ENCODE assay signal across 12 cellular contexts in genomic region chr12:109772622-109773321, GRCh38. TPM values are rescaled to one million over a fixed set of nuclear protein-coding genes. Genes with fewer than 3 reads are reported as not detected.
A peak's percentile ranks its signal among the peaks of the same experiment; 100 is the strongest.
DNase-seq lines count a peak whose midpoint lies in the region; TF ChIP-seq lines count a peak whose summit lies in the region.
"Had no signal": no experiment of that assay in that cellular context is flagged by ENCODE, and none has a peak within 500 bp of the region (broad histone marks: within the 10 kb centered on the region; RNA-seq: fewer than 3 reads in every experiment).

No MANE protein-coding gene starts in this region.

- H3K36me3 ChIP-seq in hepatocyte (replicated peaks; ENCODE audit: insufficient read depth, low read depth) = no peaks in the 10 kb centered on the region
- H3K36me3 ChIP-seq in suprapubic skin = no peaks in the 10 kb centered on the region
- H3K36me3 ChIP-seq in brain microvascular endothelial cell (replicated peaks) = no peaks in the 10 kb centered on the region

- in situ Hi-C loops in brain microvascular endothelial cell (cut with HindIII; ENCODE audit: low pct_ligation_motif_present, low sequenced_read_pairs) = no loop called here

- WGBS in hepatocyte (ENCODE audit: low lambda C conversion rate, missing lambda C conversion rate) = 72% methylated on average over 12 of the region's 12 CpGs
- WGBS in suprapubic skin = 62% methylated on average over 9 of the region's 12 CpGs

- H3K9me2 ChIP-seq in hepatocyte (replicated peaks; ENCODE audit: insufficient read depth) = no peaks in the 10 kb centered on the region

- no peak overlapping the region for H3K27ac Mint-ChIP-seq in activated naive CD4-positive, alpha-beta T cell treated with anti-CD3 and anti-CD28 coated beads, Interleukin-2, amount 10 ng/mL, durations not matched to agents 7 days and 5 days
- H3K27ac Mint-ChIP-seq in osteocyte (ENCODE audit: unreplicated experiment) = no peak overlapping the region
- H3K27ac Mint-ChIP-seq: stimulated activated memory B cell treated with anti-CD40 and anti-IgM and Interleukin-4, amounts not matched to agents 10 μg/mL and 1 μg/mL and 100 μg/mL, for 72 hours had no signal

- no peak for TF ChIP-seq POLR2A in suprapubic skin (IDR thresholded peaks at IDR 0.05)

- H3K4me3 Mint-ChIP-seq in activated naive CD4-positive, alpha-beta T cell treated with anti-CD3 and anti-CD28 coated beads, Interleukin-2, amount 10 ng/mL, durations not matched to agents 7 days and 5 days = no peak overlapping the region
- no peak overlapping the region for H3K4me3 Mint-ChIP-seq in osteocyte (ENCODE audit: unreplicated experiment)
- H3K4me3 Mint-ChIP-seq: stimulated activated memory B cell treated with anti-CD40 and anti-IgM and Interleukin-4, amounts not matched to agents 10 μg/mL and 1 μg/mL and 100 μg/mL, for 72 hours had no signal

- H3K79me2 ChIP-seq in hepatocyte = no peaks in the 10 kb centered on the region

- no peaks in the 10 kb centered on the region for H3K9me3 ChIP-seq in hepatocyte (ENCODE audit: low read depth)
- H3K9me3 ChIP-seq in suprapubic skin = no peaks in the 10 kb centered on the region

- H3K4me3 ChIP-seq in hepatocyte (no peak overlapping the region), suprapubic skin (no peak overlapping the region), brain microvascular endothelial cell (ENCODE audit: low read depth, low read length) (no peak overlapping the region)
- H3K4me3 ChIP-seq: SK-N-MC had no signal

- no peak for TF ChIP-seq CTCF in hepatocyte (IDR thresholded peaks at IDR 0.05; ENCODE audit: poor library complexity)
- TF ChIP-seq CTCF in suprapubic skin (IDR thresholded peaks at IDR 0.05) = no peak
- no peak for TF ChIP-seq CTCF in osteocyte (IDR thresholded peaks at IDR 0.05)
- TF ChIP-seq CTCF in brain microvascular endothelial cell (IDR thresholded peaks at IDR 0.05; ENCODE audit: low read depth, low read length, missing control alignments) = no peak

- H3K27me3 ChIP-seq in hepatocyte = no peaks in the 10 kb centered on the region
- no peaks in the 10 kb centered on the region for H3K27me3 ChIP-seq in suprapubic skin
- H3K27me3 ChIP-seq in brain microvascular endothelial cell (replicated peaks) = no peaks in the 10 kb centered on the region

- H3K27me3 Mint-ChIP-seq in activated naive CD4-positive, alpha-beta T cell treated with anti-CD3 and anti-CD28 coated beads, Interleukin-2, amount 10 ng/mL, durations not matched to agents 7 days and 5 days = peaks cover 34% of the 10 kb centered on the region
- H3K27me3 Mint-ChIP-seq in osteocyte (ENCODE audit: unreplicated experiment) = no peaks in the 10 kb centered on the region
- H3K27me3 Mint-ChIP-seq: stimulated activated memory B cell treated with anti-CD40 and anti-IgM and Interleukin-4, amounts not matched to agents 10 μg/mL and 1 μg/mL and 100 μg/mL, for 72 hours had no signal

- CTCF ChIA-PET in activated naive CD4-positive, alpha-beta T cell treated with anti-CD3 and anti-CD28 coated beads, Interleukin-2, amount 10 ng/mL, durations not matched to agents 7 days and 5 days (lab: Charles Lee) = interaction anchor here (1.0 to 5.0 kb wide), 4 partner anchors 11 to 344 kb away, joined by 3 to 42 read pairs (median 16); no protein-coding TSS in a partner anchor

- peaks cover 1% of the 10 kb centered on the region for H3K36me3 Mint-ChIP-seq in activated naive CD4-positive, alpha-beta T cell treated with anti-CD3 and anti-CD28 coated beads, Interleukin-2, amount 10 ng/mL, durations not matched to agents 7 days and 5 days
- H3K36me3 Mint-ChIP-seq in osteocyte (ENCODE audit: unreplicated experiment) = no peaks in the 10 kb centered on the region
- H3K36me3 Mint-ChIP-seq: stimulated activated memory B cell treated with anti-CD40 and anti-IgM and Interleukin-4, amounts not matched to agents 10 μg/mL and 1 μg/mL and 100 μg/mL, for 72 hours had no signal

- no peak for TF ChIP-seq EP300 in suprapubic skin (IDR thresholded peaks at IDR 0.05)

- H3K9me3 Mint-ChIP-seq in activated naive CD4-positive, alpha-beta T cell treated with anti-CD3 and anti-CD28 coated beads, Interleukin-2, amount 10 ng/mL, durations not matched to agents 7 days and 5 days = no peaks in the 10 kb centered on the region
- H3K9me3 Mint-ChIP-seq in osteocyte (ENCODE audit: unreplicated experiment) = no peaks in the 10 kb centered on the region
- H3K9me3 Mint-ChIP-seq: stimulated activated memory B cell treated with anti-CD40 and anti-IgM and Interleukin-4, amounts not matched to agents 10 μg/mL and 1 μg/mL and 100 μg/mL, for 72 hours had no signal

- no peak overlapping the region for H2AFZ ChIP-seq in hepatocyte

- H3K4me1 Mint-ChIP-seq in activated naive CD4-positive, alpha-beta T cell treated with anti-CD3 and anti-CD28 coated beads, Interleukin-2, amount 10 ng/mL, durations not matched to agents 7 days and 5 days = peaks cover 10% of the 10 kb centered on the region
- no peaks in the 10 kb centered on the region for H3K4me1 Mint-ChIP-seq in osteocyte (ENCODE audit: unreplicated experiment)

- H3K4me1 ChIP-seq in hepatocyte (ENCODE audit: insufficient read depth) (peaks cover 3% of the 10 kb centered on the region), suprapubic skin (peaks cover 9% of the 10 kb centered on the region)

- H3K4me2 ChIP-seq in hepatocyte = no peak overlapping the region

- DNase-seq in activated naive CD4-positive, alpha-beta T cell treated with anti-CD3 and anti-CD28 coated beads, Interleukin-2, amount 10 ng/mL, durations not matched to agents 7 days and 5 days = peak; percentile 13
- DNase-seq in activated naive CD4-positive, alpha-beta T cell treated with Interleukin-2 at 50 U/mL for 16 hours = no peak
- DNase-seq in SW480 (ENCODE audit: low spot score) (peak; percentile 15), hepatocyte (ENCODE audit: low spot score) (peak; percentile 3), suprapubic skin (ENCODE audit: low spot score in 2 of 2) (peak; percentile 17 to 60), cortex of kidney (lab: John Stamatoyannopoulos, UW) (no peak), osteocyte (ENCODE audit: extremely low spot score, unreplicated experiment) (no peak), brain microvascular endothelial cell (no peak)
- DNase-seq: Karpas-422, kidney glomerular epithelial cell had no signal

- no peaks in the 10 kb centered on the region for H4K20me1 ChIP-seq in hepatocyte (ENCODE audit: insufficient read depth, poor library complexity, severe bottlenecking)

- no peak overlapping the region for H3K27ac ChIP-seq in hepatocyte
- no peak overlapping the region for H3K27ac ChIP-seq in suprapubic skin
- H3K27ac ChIP-seq in brain microvascular endothelial cell = no peak overlapping the region
- H3K27ac ChIP-seq: SK-N-MC had no signal

RNA-seq across cellular contexts. Expression of gene FAM222A, which starts 59.1 kb away (rescaled TPM):
- total RNA-seq in hepatocyte (7.4 and 8.5 TPM in 2 replicates), suprapubic skin (1 to 10 TPM; 3.9 to 8.5 (median 6.6) TPM), osteocyte (1.2 and 1.5 TPM in 2 replicates)
- 8.3 and 11.3 TPM in 2 replicates for polyA plus RNA-seq in hepatocyte

Comparison
In these comparisons a context has a peak if more than half of its experiments do, and no peak if none do; other contexts are left out.
1. DNase-seq: peak in activated naive CD4-positive, alpha-beta T cell treated with anti-CD3 and anti-CD28 coated beads, Interleukin-2, amount 10 ng/mL, durations not matched to agents 7 days and 5 days (single experiment), SW480 (single experiment), hepatocyte (single experiment) and suprapubic skin (2 of 2); none in activated naive CD4-positive, alpha-beta T cell treated with Interleukin-2 at 50 U/mL for 16 hours (single experiment), cortex of kidney (single experiment), osteocyte (single experiment) and brain microvascular endothelial cell (single experiment).